Comparison of ENCODE assay signal across 1 cellular context in the genomic region with DNA sequence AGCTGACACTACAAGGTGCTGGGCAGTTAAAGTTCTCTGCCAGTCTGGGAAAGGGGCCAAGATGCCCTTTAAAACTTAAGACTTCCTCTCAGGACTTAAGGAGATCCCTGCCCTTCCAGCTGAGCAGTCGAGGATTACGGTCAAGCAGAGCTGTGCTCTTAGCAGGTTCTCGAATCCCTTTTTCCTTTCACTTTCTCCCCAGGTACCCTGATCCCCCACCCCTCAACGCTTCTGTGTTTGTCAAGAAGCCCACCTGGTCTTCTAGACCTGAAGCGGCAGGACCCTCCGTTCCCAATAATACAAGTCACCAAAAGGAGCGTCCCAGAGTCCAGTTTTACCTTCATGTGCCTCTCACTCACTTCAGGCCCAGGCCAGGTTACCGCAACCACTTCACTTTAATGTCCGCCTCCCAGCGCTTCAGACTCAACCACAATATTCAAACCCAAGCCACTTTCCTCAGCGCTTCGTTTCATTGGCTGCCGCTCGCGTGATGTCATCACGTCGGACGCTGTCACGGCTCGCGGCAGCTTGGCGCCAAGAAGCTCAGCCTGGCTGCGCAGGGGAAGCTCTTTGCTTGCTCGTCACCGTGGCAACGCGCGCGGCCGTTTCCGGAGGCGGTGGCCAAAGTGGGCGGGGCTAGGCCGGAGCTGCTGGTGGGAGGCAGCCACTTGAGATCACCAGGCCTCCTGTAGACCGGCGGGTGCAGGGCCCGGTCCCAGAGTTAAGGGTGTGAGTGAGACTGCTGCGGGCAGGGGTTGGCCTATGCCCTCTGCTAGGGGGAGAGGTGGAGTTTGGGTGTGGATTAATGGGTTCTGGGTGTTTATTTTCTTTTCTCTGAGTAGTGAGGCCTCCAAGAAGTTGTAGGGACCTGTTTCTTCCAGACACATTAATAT.
TF ChIP-seq lines count a peak whose summit lies in the region.

Gene KIF18A, minus strand, starts transcription at position 431 of the 893 bp plus-strand sequence. CDS start 10,209 bp downstream, outside the sequence.
Gene METTL15, plus strand, starts transcription at position 663 of the 893 bp plus-strand sequence. CDS start 4,947 bp downstream, outside the sequence.

TF ChIP-seq in HepG2, 621 proteins besides CTCF, POLR2A, EP300 and RAD21 (continued from another document and continues in another):
- TF ChIP-seq ZNF207 (IDR thresholded peaks at IDR 0.05; ENCODE audit: borderline replicate concordance), result no peak
- no peak for TF ChIP-seq ZNF17 (CRISPR knock-in tag; IDR thresholded peaks at IDR 0.05)
- no peak for TF ChIP-seq ZNF746 (CRISPR knock-in tag; IDR thresholded peaks at IDR 0.05)
- TF ChIP-seq, protein P1, sequence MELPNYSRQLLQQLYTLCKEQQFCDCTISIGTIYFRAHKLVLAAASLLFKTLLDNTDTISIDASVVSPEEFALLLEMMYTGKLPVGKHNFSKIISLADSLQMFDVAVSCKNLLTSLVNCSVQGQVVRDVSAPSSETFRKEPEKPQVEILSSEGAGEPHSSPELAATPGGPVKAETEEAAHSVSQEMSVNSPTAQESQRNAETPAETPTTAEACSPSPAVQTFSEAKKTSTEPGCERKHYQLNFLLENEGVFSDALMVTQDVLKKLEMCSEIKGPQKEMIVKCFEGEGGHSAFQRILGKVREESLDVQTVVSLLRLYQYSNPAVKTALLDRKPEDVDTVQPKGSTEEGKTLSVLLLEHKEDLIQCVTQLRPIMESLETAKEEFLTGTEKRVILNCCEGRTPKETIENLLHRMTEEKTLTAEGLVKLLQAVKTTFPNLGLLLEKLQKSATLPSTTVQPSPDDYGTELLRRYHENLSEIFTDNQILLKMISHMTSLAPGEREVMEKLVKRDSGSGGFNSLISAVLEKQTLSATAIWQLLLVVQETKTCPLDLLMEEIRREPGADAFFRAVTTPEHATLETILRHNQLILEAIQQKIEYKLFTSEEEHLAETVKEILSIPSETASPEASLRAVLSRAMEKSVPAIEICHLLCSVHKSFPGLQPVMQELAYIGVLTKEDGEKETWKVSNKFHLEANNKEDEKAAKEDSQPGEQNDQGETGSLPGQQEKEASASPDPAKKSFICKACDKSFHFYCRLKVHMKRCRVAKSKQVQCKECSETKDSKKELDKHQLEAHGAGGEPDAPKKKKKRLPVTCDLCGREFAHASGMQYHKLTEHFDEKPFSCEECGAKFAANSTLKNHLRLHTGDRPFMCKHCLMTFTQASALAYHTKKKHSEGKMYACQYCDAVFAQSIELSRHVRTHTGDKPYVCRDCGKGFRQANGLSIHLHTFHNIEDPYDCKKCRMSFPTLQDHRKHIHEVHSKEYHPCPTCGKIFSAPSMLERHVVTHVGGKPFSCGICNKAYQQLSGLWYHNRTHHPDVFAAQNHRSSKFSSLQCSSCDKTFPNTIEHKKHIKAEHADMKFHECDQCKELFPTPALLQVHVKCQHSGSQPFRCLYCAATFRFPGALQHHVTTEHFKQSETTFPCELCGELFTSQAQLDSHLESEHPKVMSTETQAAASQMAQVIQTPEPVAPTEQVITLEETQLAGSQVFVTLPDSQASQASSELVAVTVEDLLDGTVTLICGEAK (IDR thresholded peaks at IDR 0.05), result no peak
- TF ChIP-seq, protein P1 (CRISPR knock-in tag; IDR thresholded peaks at IDR 0.05), result no peak
- TF ChIP-seq ZNF225 (CRISPR knock-in tag; IDR thresholded peaks at IDR 0.05), result no peak
- TF ChIP-seq HCFC1 (IDR thresholded peaks at IDR 0.05; ENCODE audit: low read depth, low read length), result peak; percentile 45; the same call in 1 of the 2 replicates
- TF ChIP-seq ARNTL (CRISPR knock-in tag; IDR thresholded peaks at IDR 0.05), result no peak
- TF ChIP-seq, protein P2, sequence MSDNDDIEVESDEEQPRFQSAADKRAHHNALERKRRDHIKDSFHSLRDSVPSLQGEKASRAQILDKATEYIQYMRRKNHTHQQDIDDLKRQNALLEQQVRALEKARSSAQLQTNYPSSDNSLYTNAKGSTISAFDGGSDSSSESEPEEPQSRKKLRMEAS (IDR thresholded peaks at IDR 0.05), result peak; percentile 79
- peak; percentile 59 for TF ChIP-seq U2AF1 (optimal IDR thresholded peaks at IDR 0.05; ENCODE audit: low read depth, low read length)
- TF ChIP-seq TAF1 (CRISPR knock-in tag; IDR thresholded peaks at IDR 0.05), result peak; percentile 74
- TF ChIP-seq ZBTB10 (CRISPR knock-in tag; IDR thresholded peaks at IDR 0.05; ENCODE audit: borderline replicate concordance), result no peak
- TF ChIP-seq REPIN1 (CRISPR knock-in tag; IDR thresholded peaks at IDR 0.05; ENCODE audit: borderline replicate concordance, low read depth), result peak; percentile 71; the same call in 1 of the 2 replicates
- peak; percentile 83 for TF ChIP-seq ETV5 (CRISPR knock-in tag; IDR thresholded peaks at IDR 0.05; ENCODE audit: borderline replicate concordance)
- TF ChIP-seq IRF2 (CRISPR knock-in tag; IDR thresholded peaks at IDR 0.05), result peak; percentile 85; the same call in 1 of the 2 replicates
- no peak for TF ChIP-seq PHB2 (IDR thresholded peaks at IDR 0.05; ENCODE audit: partially characterized antibody)
- 0 out of 2 replicates have a peak, but pooled peaks have one; percentile 31 for TF ChIP-seq ZIK1 (CRISPR knock-in tag; IDR thresholded peaks at IDR 0.05; ENCODE audit: borderline replicate concordance, low read depth)
- TF ChIP-seq GRHL1 (CRISPR knock-in tag; conservative IDR thresholded peaks at IDR 0.05), result no peak
- no peak; the same call in 1 of the 2 replicates for TF ChIP-seq TMF1 (CRISPR knock-in tag; IDR thresholded peaks at IDR 0.05; ENCODE audit: low read depth)
- no peak for TF ChIP-seq ZNF546 (CRISPR knock-in tag; conservative IDR thresholded peaks at IDR 0.05)
- peak; percentile 62; the same call in 1 of the 2 replicates for TF ChIP-seq CBX5 (CRISPR knock-in tag; IDR thresholded peaks at IDR 0.05; ENCODE audit: borderline replicate concordance)
- TF ChIP-seq ZNF3 (CRISPR knock-in tag; IDR thresholded peaks at IDR 0.05), result no peak
- no peak for TF ChIP-seq ZNF737 (CRISPR knock-in tag; IDR thresholded peaks at IDR 0.05; ENCODE audit: borderline replicate concordance)
- TF ChIP-seq MAFG (CRISPR knock-in tag; IDR thresholded peaks at IDR 0.05), result no peak
- no peak for TF ChIP-seq GFI1 (CRISPR knock-in tag; IDR thresholded peaks at IDR 0.05; ENCODE audit: borderline replicate concordance)
- no peak for TF ChIP-seq MBD4 (IDR thresholded peaks at IDR 0.05; ENCODE audit: borderline replicate concordance, low read length)
- TF ChIP-seq, protein P3, sequence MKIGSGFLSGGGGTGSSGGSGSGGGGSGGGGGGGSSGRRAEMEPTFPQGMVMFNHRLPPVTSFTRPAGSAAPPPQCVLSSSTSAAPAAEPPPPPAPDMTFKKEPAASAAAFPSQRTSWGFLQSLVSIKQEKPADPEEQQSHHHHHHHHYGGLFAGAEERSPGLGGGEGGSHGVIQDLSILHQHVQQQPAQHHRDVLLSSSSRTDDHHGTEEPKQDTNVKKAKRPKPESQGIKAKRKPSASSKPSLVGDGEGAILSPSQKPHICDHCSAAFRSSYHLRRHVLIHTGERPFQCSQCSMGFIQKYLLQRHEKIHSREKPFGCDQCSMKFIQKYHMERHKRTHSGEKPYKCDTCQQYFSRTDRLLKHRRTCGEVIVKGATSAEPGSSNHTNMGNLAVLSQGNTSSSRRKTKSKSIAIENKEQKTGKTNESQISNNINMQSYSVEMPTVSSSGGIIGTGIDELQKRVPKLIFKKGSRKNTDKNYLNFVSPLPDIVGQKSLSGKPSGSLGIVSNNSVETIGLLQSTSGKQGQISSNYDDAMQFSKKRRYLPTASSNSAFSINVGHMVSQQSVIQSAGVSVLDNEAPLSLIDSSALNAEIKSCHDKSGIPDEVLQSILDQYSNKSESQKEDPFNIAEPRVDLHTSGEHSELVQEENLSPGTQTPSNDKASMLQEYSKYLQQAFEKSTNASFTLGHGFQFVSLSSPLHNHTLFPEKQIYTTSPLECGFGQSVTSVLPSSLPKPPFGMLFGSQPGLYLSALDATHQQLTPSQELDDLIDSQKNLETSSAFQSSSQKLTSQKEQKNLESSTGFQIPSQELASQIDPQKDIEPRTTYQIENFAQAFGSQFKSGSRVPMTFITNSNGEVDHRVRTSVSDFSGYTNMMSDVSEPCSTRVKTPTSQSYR (CRISPR knock-in tag; IDR thresholded peaks at IDR 0.05; ENCODE audit: borderline replicate concordance), result no peak
- 0 out of 2 replicates have a peak, but pooled peaks have one; percentile 39 for TF ChIP-seq SMAD9 (CRISPR knock-in tag; IDR thresholded peaks at IDR 0.05)
- TF ChIP-seq ONECUT2 (CRISPR knock-in tag; IDR thresholded peaks at IDR 0.05), result no peak
- no peak for TF ChIP-seq GATA4 (IDR thresholded peaks at IDR 0.05; ENCODE audit: borderline replicate concordance, low read depth)
